12 cellular contexts compared by ENCODE assay signal in the genomic region with DNA sequence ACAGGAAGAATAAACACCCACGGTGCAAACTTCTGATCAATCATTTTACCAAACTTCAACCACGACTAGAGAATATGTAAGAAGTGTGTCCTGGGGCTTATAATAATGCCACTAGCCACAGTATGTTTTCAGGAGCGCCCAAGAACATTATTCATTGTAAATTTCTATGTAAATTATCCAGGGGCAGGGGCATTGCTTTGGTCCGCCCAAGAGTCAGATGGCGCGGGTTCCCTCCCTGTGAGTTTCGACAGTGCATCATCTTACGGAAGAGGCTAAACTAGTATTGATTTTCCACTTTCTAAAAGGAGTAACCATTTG. TPM values are rescaled to one million over a fixed set of nuclear protein-coding genes. Genes with fewer than 3 reads are reported as not detected.
DNase-seq lines count a peak whose midpoint lies in the region; ATAC-seq and TF ChIP-seq lines count a peak whose summit lies in the region.
"Had no signal": no experiment of that assay in that cellular context is flagged by ENCODE, and none has a peak within 500 bp of the region (broad histone marks: within the 10 kb centered on the region; RNA-seq: fewer than 3 reads in every experiment).

No MANE protein-coding gene starts in this region.

- H3K4me1 ChIP-seq in CD8-positive, alpha-beta T cell (ENCODE audit: insufficient read depth, low read length): peaks cover 17% of the 10 kb centered on the region
- H3K4me1 ChIP-seq in HUES64 (ENCODE audit: insufficient read depth, low read length) (peaks cover 16% of the 10 kb centered on the region), spleen (peaks cover 3 to 36% (median 23%) of the 10 kb centered on the region in 6 donors)
- H3K4me1 ChIP-seq: pancreas had no signal

- POLR2A ChIA-PET in CD8-positive, alpha-beta T cell (lab: Charles Lee): no interaction called here
- POLR2A ChIA-PET in naive thymus-derived CD8-positive, alpha-beta T cell (lab: Charles Lee): interaction anchor here (0.6 kb wide), 1 partner anchor 22 kb away, joined by 3 read pairs; no protein-coding TSS in a partner anchor

- CTCF ChIA-PET in CD8-positive, alpha-beta T cell (lab: Charles Lee): no interaction called here

- H3K36me3 Mint-ChIP-seq in CD8-positive, alpha-beta T cell: no peaks in the 10 kb centered on the region
- peaks cover 0 to 5% (median 0%) of the 10 kb centered on the region in 3 donors for H3K36me3 Mint-ChIP-seq in naive thymus-derived CD8-positive, alpha-beta T cell

- no peaks in the 10 kb centered on the region for H3K36me3 ChIP-seq in CD8-positive, alpha-beta T cell (ENCODE audit: insufficient read depth, low read length)
- H3K36me3 ChIP-seq in HUES64 (ENCODE audit: insufficient read depth, low read length) (no peaks in the 10 kb centered on the region), spleen (no peaks in the 10 kb centered on the region)
- H3K36me3 ChIP-seq: pancreas had no signal

- intact Hi-C loops in CD8-positive, alpha-beta T cell (cut with DNase I, micrococcal nuclease): no loop called here
- intact Hi-C loops in spleen (cut with DNase I; ENCODE audit: low total_unique reads) (no loop called here), posterior vena cava (cut with DNase I) (no loop called here)

- peaks cover 43% of the 10 kb centered on the region for H3K27me3 ChIP-seq in CD8-positive, alpha-beta T cell (ENCODE audit: insufficient read depth, low read length)
- peaks cover 81% of the 10 kb centered on the region for H3K27me3 ChIP-seq in HUES64 (ENCODE audit: insufficient read depth, low read length)
- H3K27me3 ChIP-seq in spleen (replicated peaks in 1 of 7): peaks cover 5 to 100% (median 81%) of the 10 kb centered on the region in 7 donors
- H3K27me3 ChIP-seq: testis had no signal

- H3K9me3 ChIP-seq in CD8-positive, alpha-beta T cell (ENCODE audit: low read length): no peaks in the 10 kb centered on the region
- H3K9me3 ChIP-seq in HUES64 (ENCODE audit: insufficient read depth, low read depth, low read length) (no peaks in the 10 kb centered on the region), spleen (no peaks in the 10 kb centered on the region)
- H3K9me3 ChIP-seq: pancreas, testis had no signal

- no peak for ATAC-seq in CD8-positive, alpha-beta T cell
- no peak for ATAC-seq in naive thymus-derived CD8-positive, alpha-beta T cell
- ATAC-seq in GM21390 (IDR thresholded peaks at IDR 0.05; ENCODE audit: unreplicated experiment): no peak

- H3K4me3 ChIP-seq in CD8-positive, alpha-beta T cell (ENCODE audit: low read depth, low read length): no peak overlapping the region
- H3K4me3 ChIP-seq in HUES64 (ENCODE audit: low read length): peak overlapping the region; percentile 63
- peak overlapping the region in 1 of 8 donors; percentile 40 for H3K4me3 ChIP-seq in spleen
- H3K4me3 ChIP-seq: pancreas had no signal

- H3K9me3 Mint-ChIP-seq in CD8-positive, alpha-beta T cell: no peaks in the 10 kb centered on the region
- H3K9me3 Mint-ChIP-seq in naive thymus-derived CD8-positive, alpha-beta T cell: peaks cover 0 to 8% (median 0%) of the 10 kb centered on the region in 9 donors

- H3K27ac ChIP-seq in CD8-positive, alpha-beta T cell (ENCODE audit: low read depth, low read length): no peak overlapping the region
- H3K27ac ChIP-seq in HUES64 (ENCODE audit: low read depth, low read length) (no peak overlapping the region), cingulate gyrus (ENCODE audit: low read depth, low read length) (peak overlapping the region; percentile 52), spleen (no peak overlapping the region)
- H3K27ac ChIP-seq: pancreas, testis had no signal

- H3K4me3 Mint-ChIP-seq in CD8-positive, alpha-beta T cell: peak overlapping the region; percentile 52
- peak overlapping the region in 8 of 10 donors; percentile 6 to 76 (median 60) for H3K4me3 Mint-ChIP-seq in naive thymus-derived CD8-positive, alpha-beta T cell

- H3K9ac ChIP-seq in HUES64 (ENCODE audit: low read depth, low read length): no peak overlapping the region

- no peak for TF ChIP-seq CTCF in CD8-positive, alpha-beta T cell (IDR thresholded peaks at IDR 0.05)
- TF ChIP-seq CTCF in spleen (IDR thresholded peaks at IDR 0.05 in 8 of 11, conservative IDR thresholded peaks at IDR 0.05 in 3 of 11): no peak

- no peak for TF ChIP-seq POLR2A in spleen (IDR thresholded peaks at IDR 0.05)

- peaks cover 23% of the 10 kb centered on the region for H3K4me1 Mint-ChIP-seq in CD8-positive, alpha-beta T cell (ENCODE audit: low read depth)
- H3K4me1 Mint-ChIP-seq in naive thymus-derived CD8-positive, alpha-beta T cell: peaks cover 12 to 27% (median 24%) of the 10 kb centered on the region in 4 donors

- H3K27me3 Mint-ChIP-seq in CD8-positive, alpha-beta T cell (ENCODE audit: low read depth): peaks cover 75% of the 10 kb centered on the region
- H3K27me3 Mint-ChIP-seq in naive thymus-derived CD8-positive, alpha-beta T cell: peaks cover 57 to 99% (median 81%) of the 10 kb centered on the region in 5 donors

- H3K27ac Mint-ChIP-seq in CD8-positive, alpha-beta T cell: no peak overlapping the region
- H3K27ac Mint-ChIP-seq in naive thymus-derived CD8-positive, alpha-beta T cell: no peak overlapping the region

- 0% methylated on average over 8 of the region's 8 CpGs for WGBS in HUES64
- WGBS in spleen, 5 donors: 5 to 15% (median 8%) methylated on average over 8 of the region's 8 CpGs

- DNase-seq in CD8-positive, alpha-beta T cell: no peak
- DNase-seq in naive thymus-derived CD8-positive, alpha-beta T cell: no peak
- DNase-seq in SW 1271 (lab: John Stamatoyannopoulos, UW) (no peak), spleen (no peak), posterior vena cava (ENCODE audit: low spot score) (no peak)
- DNase-seq: activated naive CD4-positive, alpha-beta T cell treated with anti-CD3 and anti-CD28 coated beads, Interleukin-2, amount 50 U/mL, for 16 hours; pancreas; stimulated activated CD4-positive, alpha-beta T cell treated with anti-CD3 and anti-CD28 coated beads, Interleukin-4, amount 100 ng/mL, for 4 hours; testis had no signal

RNA-seq across cellular contexts. Expression of gene POU3F2, which starts 10.6 kb away (rescaled TPM):
- total RNA-seq in CD8-positive, alpha-beta T cell: not detected
- 7.3 TPM for polyA plus RNA-seq in HUES64 (2013, experiment 1 of 2)
- 16.2 TPM for polyA plus RNA-seq in HUES64 (2013, experiment 2 of 2)
- total RNA-seq in naive thymus-derived CD8-positive, alpha-beta T cell: not detected
- polyA plus RNA-seq in naive thymus-derived CD8-positive, alpha-beta T cell: not detected
- total RNA-seq in spleen: not detected
- polyA plus RNA-seq in spleen: under 1 TPM in 1 of 3 donors, not detected in 2; 0.06 TPM
- total RNA-seq in posterior vena cava: not detected
- total RNA-seq: pancreas had no signal
- polyA plus RNA-seq: pancreas had no signal
